25 cellular contexts compared by ENCODE assay signal in the genomic region with DNA sequence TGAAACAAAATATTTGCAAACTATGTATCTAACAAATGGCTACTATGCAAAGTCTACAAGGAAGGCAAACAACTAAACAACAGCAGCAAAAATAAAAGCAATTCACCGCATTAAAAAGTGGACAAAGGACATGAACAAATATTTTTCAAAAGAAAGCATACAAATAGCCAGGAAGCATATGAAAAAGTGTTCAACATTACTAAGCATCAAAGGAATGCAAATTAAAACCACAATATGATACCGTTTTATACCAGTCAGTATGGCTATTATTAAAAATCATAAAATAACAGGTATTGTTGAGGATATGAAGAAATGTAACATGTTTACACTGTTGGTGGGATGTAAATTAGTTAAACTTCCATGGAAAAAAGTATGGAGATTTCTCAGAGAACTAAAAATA.
"Had no signal": no experiment of that assay in that cellular context is flagged by ENCODE, and none has a peak within 500 bp of the region (broad histone marks: within the 10 kb centered on the region; RNA-seq: fewer than 3 reads in every experiment).

No MANE protein-coding gene starts in this region.

- DNase-seq: stimulated activated CD4-positive, alpha-beta T cell treated with anti-CD3 and anti-CD28 coated beads, Interleukin-2, amount 100 ng/mL, for 48 hours; stimulated activated CD4-positive, alpha-beta T cell treated with anti-CD3 and anti-CD28 coated beads, Interleukin-4, amount 100 ng/mL, for 1 hour; stimulated activated CD4-positive, alpha-beta T cell treated with anti-CD3 and anti-CD28 coated beads, Interleukin-4, amount 100 ng/mL, for 24 hours; stimulated activated CD4-positive, alpha-beta T cell treated with anti-CD3 and anti-CD28 coated beads, Interleukin-4, amount 100 ng/mL, for 4 hours; stimulated activated CD8-positive, alpha-beta memory T cell treated with anti-CD3 and anti-CD28 coated beads, Interleukin-4, amount 100 ng/mL, for 48 hours; stimulated activated naive B cell treated with anti-CD40 and anti-IgM and Interleukin-4, amounts not matched to agents 10 μg/mL and 1 μg/mL and 100 μg/mL, for 72 hours; stimulated activated naive CD4-positive, alpha-beta T cell; stimulated activated naive CD4-positive, alpha-beta T cell treated with Interleukin-2 at 50 U/mL for 16 hours; stimulated activated naive CD8-positive, alpha-beta T cell treated with anti-CD3 and anti-CD28 coated beads, Interleukin-15, amount 100 ng/mL, for 72 hours; stimulated activated naive CD8-positive, alpha-beta T cell treated with anti-CD3 and anti-CD28 coated beads, Interleukin-15, Interleukin-2, amounts not matched to agents 100 U/mL and 50 U/mL, for 24 hours; stomach; substantia nigra; testis; thyroid gland; tibial artery; transverse colon; trophoblast cell; upper lobe of right lung; uterus had no signal

- ATAC-seq: stimulated activated effector memory CD8-positive, alpha-beta T cell treated with anti-CD3 and anti-CD28 coated beads, Interleukin-12 subunit alpha, Interleukin-12 subunit beta, amount 100 ng/mL, for 72 hours; stimulated activated memory B cell treated with anti-CD40 and anti-IgM and Interleukin-4, amounts not matched to agents 10 μg/mL and 1 μg/mL and 100 μg/mL, for 72 hours; stimulated activated naive B cell treated with anti-CD40 and anti-IgM and Interleukin-4, amounts not matched to agents 10 μg/mL and 1 μg/mL and 100 μg/mL, for 72 hours; stimulated activated naive CD8-positive, alpha-beta T cell treated with anti-CD3 and anti-CD28 coated beads, Interleukin-15, amount 100 ng/mL, for 72 hours; stimulated activated naive CD8-positive, alpha-beta T cell treated with anti-CD3 and anti-CD28 coated beads, Interleukin-15, Interleukin-2, amounts not matched to agents 100 U/mL and 50 U/mL, for 24 hours; upper lobe of right lung had no signal

- H3K36me3 ChIP-seq: stomach, suprapubic skin, thoracic aorta, thyroid gland, tibial artery, tibial nerve, transverse colon, upper lobe of right lung, uterus, vagina had no signal

- H3K27me3 ChIP-seq: stomach, suprapubic skin, testis, thyroid gland, tibial artery, tibial nerve, transverse colon, upper lobe of right lung, uterus, vagina had no signal

- H3K4me3 ChIP-seq: stomach, suprapubic skin, testis, thoracic aorta, thyroid gland, tibial artery, tibial nerve, transverse colon, upper lobe of right lung, uterus, vagina had no signal

- H3K27ac ChIP-seq: stomach, suprapubic skin, testis, thoracic aorta, thyroid gland, tibial artery, tibial nerve, transverse colon, upper lobe of right lung, uterus, vagina had no signal

- H3K9me3 ChIP-seq: stomach, testis, thoracic aorta, thyroid gland, tibial artery, tibial nerve, transverse colon, upper lobe of right lung, uterus, vagina had no signal

- H3K4me1 ChIP-seq: stomach, suprapubic skin, testis, thyroid gland, tibial artery, tibial nerve, transverse colon, upper lobe of right lung, uterus, vagina had no signal
